8 cellular contexts compared by ENCODE assay signal in the genomic region with DNA sequence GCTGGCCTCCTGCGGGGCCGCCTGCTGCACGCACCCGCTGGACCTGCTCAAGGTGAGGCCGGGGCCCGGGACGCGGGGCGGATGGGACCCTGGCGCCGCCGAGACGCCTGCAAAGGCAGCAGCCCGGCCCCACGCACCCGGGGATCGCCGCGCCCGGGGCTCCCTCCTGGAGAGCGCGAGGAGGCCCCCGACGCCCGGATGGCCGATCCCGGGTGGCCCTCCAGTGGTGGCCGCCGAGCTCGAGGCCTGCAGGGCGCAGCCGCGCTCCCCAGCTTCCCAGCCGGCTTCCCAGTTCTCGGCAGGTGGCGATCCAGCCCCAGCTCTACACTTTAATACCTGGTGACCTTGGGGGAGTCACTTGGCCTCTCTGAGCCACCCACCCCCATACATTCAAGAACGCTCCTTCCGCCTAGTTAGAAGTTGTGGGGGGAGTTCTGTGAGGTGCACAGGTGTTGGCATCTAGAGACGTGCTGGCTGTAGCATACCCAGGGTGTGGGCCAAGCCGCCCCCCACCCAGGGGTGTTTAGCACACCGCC. TPM values are rescaled to one million over a fixed set of nuclear protein-coding genes. Genes with fewer than 3 reads are reported as not detected.
DNase-seq lines count a peak whose midpoint lies in the region; ATAC-seq, FAIRE-seq and TF ChIP-seq lines count a peak whose summit lies in the region.

No MANE protein-coding gene starts in this region.

- H3K23ac ChIP-seq in IMR-90 (ENCODE audit: low read depth, low read length) = peak overlapping the region; percentile 65; the same call in 1 of the 2 replicates

- H2BK15ac ChIP-seq in IMR-90 (ENCODE audit: low read depth, low read length) = no peak overlapping the region

- no TSS peak for BruUV-seq in IMR-90 (replicated peaks; lab: Mats Ljungman, UMichigan)

- H2AFZ ChIP-seq in IMR-90 (replicated peaks; ENCODE audit: low read length, poor library complexity) = peak overlapping the region; percentile 96

- peaks cover 32% of the 10 kb centered on the region for H3K4me1 ChIP-seq in CD4-positive, CD25-positive, alpha-beta regulatory T cell (ENCODE audit: control insufficient read depth, insufficient read depth, low read length, poor library complexity, severe bottlenecking)
- H3K4me1 ChIP-seq in IMR-90 (ENCODE audit: control insufficient read depth, insufficient read depth, low read length) = peaks cover 18% of the 10 kb centered on the region
- H3K4me1 ChIP-seq in iPS-15b (ENCODE audit: control insufficient read depth, insufficient read depth, low read length) = peaks cover 2% of the 10 kb centered on the region
- peaks cover 4 to 5% of the 10 kb centered on the region in 2 donors for H3K4me1 ChIP-seq in small intestine (ENCODE audit: control insufficient read depth in 2 of 2, insufficient read depth in 1 of 2, low read depth in 1 of 2, low read length in 1 of 2)

- POLR2A ChIA-PET in IMR-90 (lab: Charles Lee; ENCODE audit: unreplicated experiment) = no interaction called here

- TF ChIP-seq CTCF in IMR-90 (conservative IDR thresholded peaks at IDR 0.05; ENCODE audit: low read depth, low read length) = peak; percentile 30; the same call in 1 of the 2 replicates

- TF ChIP-seq RAD21 in IMR-90 (IDR thresholded peaks at IDR 0.05; ENCODE audit: low read length) = no peak

- H3K36me3 ChIP-seq in CD4-positive, CD25-positive, alpha-beta regulatory T cell (ENCODE audit: control insufficient read depth, insufficient read depth, low read length) = no peaks in the 10 kb centered on the region
- H3K36me3 ChIP-seq in IMR-90 (ENCODE audit: control insufficient read depth, insufficient read depth, low read length) (peaks cover 3% of the 10 kb centered on the region; the same call in 1 of the 2 replicates), iPS-15b (ENCODE audit: control insufficient read depth, insufficient read depth, low read length) (peaks cover 32% of the 10 kb centered on the region), small intestine (ENCODE audit: control insufficient read depth in 2 of 2, insufficient read depth in 2 of 2, low read length in 2 of 2) (no peaks in the 10 kb centered on the region)

- DNase-seq in CD4-positive, CD25-positive, alpha-beta regulatory T cell = peak in 1 of 3 donors; percentile 18
- DNase-seq in IMR-90 = no peak
- DNase-seq in activated naive CD4-positive, alpha-beta T cell treated with anti-CD3 and anti-CD28 coated beads, Interleukin-2, amount 50 U/mL, for 72 hours (ENCODE audit: low spot score in 2 of 2) = no peak
- DNase-seq in small intestine = peak; percentile 55
- DNase-seq in NCI-H187 (lab: John Stamatoyannopoulos, UW) = no peak
- DNase-seq in stimulated activated CD4-positive, alpha-beta T cell treated with anti-CD3 and anti-CD28 coated beads, Interleukin-15, amount 100 ng/mL, for 24 hours = no peak

- no peak overlapping the region for H2AK5ac ChIP-seq in IMR-90 (ENCODE audit: low read depth, low read length)

- no peaks in the 10 kb centered on the region for H3K9me3 ChIP-seq in CD4-positive, CD25-positive, alpha-beta regulatory T cell (ENCODE audit: control insufficient read depth in 2 of 2, low read length in 2 of 2)
- H3K9me3 ChIP-seq in IMR-90 (ENCODE audit: control insufficient read depth, insufficient read depth, low read length) (no peaks in the 10 kb centered on the region), iPS-15b (ENCODE audit: control insufficient read depth, insufficient read depth, low read length) (no peaks in the 10 kb centered on the region), small intestine (ENCODE audit: control insufficient read depth, low read depth) (no peaks in the 10 kb centered on the region)

- no peak overlapping the region for H3K56ac ChIP-seq in IMR-90 (ENCODE audit: extremely low read depth, insufficient read depth, low read length)

- intact Hi-C loops in IMR-90 (cut with micrococcal nuclease) = no loop called here

- H3K4me3 ChIP-seq in CD4-positive, CD25-positive, alpha-beta regulatory T cell (ENCODE audit: low read depth, low read length) = no peak overlapping the region
- peak overlapping the region; percentile 87 for H3K4me3 ChIP-seq in IMR-90 (ENCODE audit: insufficient read depth, low read depth, low read length)
- peak overlapping the region; percentile 48 for H3K4me3 ChIP-seq in iPS-15b (ENCODE audit: low read depth, low read length)
- peak overlapping the region; percentile 70 to 90 for H3K4me3 ChIP-seq in small intestine (ENCODE audit: low read depth in 1 of 2, low read length in 2 of 2)

- no peak overlapping the region for H4K8ac ChIP-seq in IMR-90 (ENCODE audit: low read depth in 2 of 2, low read length in 2 of 2)

- H3K14ac ChIP-seq in IMR-90 (replicated peaks; ENCODE audit: low read depth, low read length) = no peak overlapping the region

- no peak overlapping the region for H2BK5ac ChIP-seq in IMR-90 (ENCODE audit: low read depth, low read length, poor library complexity, severe bottlenecking)

- H3K9me1 ChIP-seq in IMR-90 (ENCODE audit: insufficient read depth, low read length) = peaks cover 8% of the 10 kb centered on the region

- no peaks in the 10 kb centered on the region for H3K36me3 Mint-ChIP-seq in CD4-positive, CD25-positive, alpha-beta regulatory T cell
- H3K36me3 Mint-ChIP-seq in activated naive CD4-positive, alpha-beta T cell treated with anti-CD3 and anti-CD28 coated beads, Interleukin-2, amount 50 U/mL, for 72 hours = peaks cover 0 to 5% of the 10 kb centered on the region in 2 donors

- H2BK20ac ChIP-seq in IMR-90 (ENCODE audit: low read depth, low read length) = no peak overlapping the region

- 0% methylated on average over 22 of the region's 41 CpGs; no CpG with 5 or more reads in 1 of the 2 experiments for WGBS in IMR-90 (ENCODE audit: extremely low coverage in 2 of 2, insufficient read length in 1 of 2), 2 experiments
- WGBS in small intestine, 3 donors = 0 to 2% (median 1%) methylated on average over 28 to 41 of the region's 41 CpGs

- FAIRE-seq in small intestine (lab: Jason Lieb, UNC) = no peak

- no peaks in the 10 kb centered on the region for H3K27me3 Mint-ChIP-seq in CD4-positive, CD25-positive, alpha-beta regulatory T cell

- H2BK120ac ChIP-seq in IMR-90 (ENCODE audit: low read depth, low read length) = no peak overlapping the region

- H3K27ac ChIP-seq in CD4-positive, CD25-positive, alpha-beta regulatory T cell (ENCODE audit: insufficient read depth, low read length, poor library complexity, severe bottlenecking) = no peak overlapping the region
- H3K27ac ChIP-seq in IMR-90 (ENCODE audit: insufficient read depth, low read length) = no peak overlapping the region; the same call in 1 of the 2 replicates
- peak overlapping the region; percentile 68 to 86 for H3K27ac ChIP-seq in small intestine (ENCODE audit: low read depth in 1 of 2, low read length in 1 of 2)

- no peak overlapping the region for H3K18ac ChIP-seq in IMR-90 (ENCODE audit: low read depth, low read length)

- no peak overlapping the region for H4K5ac ChIP-seq in IMR-90 (ENCODE audit: low read depth, low read length)

- CTCF ChIA-PET in IMR-90 (lab: Yijun Ruan, JAX) = interaction anchor here (0.6 kb wide), 1 partner anchor 12 kb away, joined by 4 read pairs; no protein-coding TSS in a partner anchor

- in situ Hi-C loops in IMR-90 (cut with MboI; ENCODE audit: low sequenced_read_pairs) = no loop called here

- H3K4me3 Mint-ChIP-seq in CD4-positive, CD25-positive, alpha-beta regulatory T cell = peak overlapping the region; percentile 64 to 86 (median 80)

- H3K9me3 Mint-ChIP-seq in CD4-positive, CD25-positive, alpha-beta regulatory T cell = no peaks in the 10 kb centered on the region
- no peaks in the 10 kb centered on the region for H3K9me3 Mint-ChIP-seq in activated naive CD4-positive, alpha-beta T cell treated with anti-CD3 and anti-CD28 coated beads, Interleukin-2, amount 50 U/mL, for 72 hours

- dilution Hi-C loops in IMR-90 (cut with HindIII; ENCODE audit: low sequenced_read_pairs, unreplicated experiment) = no loop called here

- peak overlapping the region; percentile 83 for H2AK9ac ChIP-seq in IMR-90 (replicated peaks; ENCODE audit: low read depth, low read length, poor library complexity)

- no peak overlapping the region for H4K91ac ChIP-seq in IMR-90 (ENCODE audit: insufficient read depth, low read depth, low read length)

- H3K27ac Mint-ChIP-seq in CD4-positive, CD25-positive, alpha-beta regulatory T cell = peak overlapping the region in 1 of 3 donors; percentile 65
- H3K27ac Mint-ChIP-seq in activated naive CD4-positive, alpha-beta T cell treated with anti-CD3 and anti-CD28 coated beads, Interleukin-2, amount 50 U/mL, for 72 hours = peak overlapping the region; percentile 85 to 92

- TF ChIP-seq POLR2A in IMR-90 (IDR thresholded peaks at IDR 0.05; ENCODE audit: low read depth, low read length) = no peak

- H4K20me1 ChIP-seq in IMR-90 (ENCODE audit: insufficient read depth, low read length) = no peaks in the 10 kb centered on the region; the same call in 1 of the 2 replicates

- H3K4ac ChIP-seq in IMR-90 (ENCODE audit: low read depth, low read length) = no peak overlapping the region

- H3K9ac ChIP-seq in IMR-90 (ENCODE audit: low read depth, low read length) (peak overlapping the region; percentile 46), iPS-15b (ENCODE audit: low read depth, low read length) (peak overlapping the region; percentile 54)

- peak overlapping the region; percentile 89 for H3K4me2 ChIP-seq in IMR-90 (ENCODE audit: low read depth, low read length)

- H3K4me1 Mint-ChIP-seq in CD4-positive, CD25-positive, alpha-beta regulatory T cell = peaks cover 0 to 19% (median 4%) of the 10 kb centered on the region in 4 donors

- no peaks in the 10 kb centered on the region for H3K27me3 ChIP-seq in CD4-positive, CD25-positive, alpha-beta regulatory T cell (ENCODE audit: control insufficient read depth, insufficient read depth, low read length)
- no peaks in the 10 kb centered on the region for H3K27me3 ChIP-seq in IMR-90 (ENCODE audit: control insufficient read depth, insufficient read depth, low read length)
- H3K27me3 ChIP-seq in iPS-15b (ENCODE audit: control insufficient read depth, insufficient read depth, low read length) = no peaks in the 10 kb centered on the region
- H3K27me3 ChIP-seq in small intestine (ENCODE audit: control insufficient read depth in 2 of 2, insufficient read depth in 2 of 2, low read length in 2 of 2) = no peaks in the 10 kb centered on the region

- H3K79me1 ChIP-seq in IMR-90 (ENCODE audit: low read depth in 1 of 2, low read length in 2 of 2) = peaks cover 14 to 34% of the 10 kb centered on the region in 2 experiments

- ATAC-seq in CD4-positive, CD25-positive, alpha-beta regulatory T cell (ENCODE audit: low read depth in 2 of 2) = peak; percentile 2 to 3
- peak; percentile 6 for ATAC-seq in GM18909 (IDR thresholded peaks at IDR 0.05; ENCODE audit: poor library complexity, unreplicated experiment)
- ATAC-seq in IMR-90 (ENCODE audit: low read depth) = peak; percentile 62
- peak in 1 of 2 donors; percentile 34 for ATAC-seq in activated naive CD4-positive, alpha-beta T cell treated with anti-CD3 and anti-CD28 coated beads, Interleukin-2, amount 50 U/mL, for 72 hours

RNA-seq across cellular contexts. Expression of a gene that starts 0.5 kb away (rescaled TPM):
- total RNA-seq in CD4-positive, CD25-positive, alpha-beta regulatory T cell = 2.5 TPM
- 1 to 10 TPM; 3.4 to 4.3 (median 3.7) TPM for polyA plus RNA-seq in CD4-positive, CD25-positive, alpha-beta regulatory T cell
- 12.2 and 14.9 TPM in 2 replicates for total RNA-seq in IMR-90 (2012; rRNA removed)
- polyA plus RNA-seq in IMR-90 (2012; rRNA removed) (19.0 and 20.2 TPM in 2 replicates), small intestine (10 to 100 TPM; 40.3 to 79.1 (median 72.0) TPM)
- 7.7 and 16.1 TPM in 2 replicates for polyA plus RNA-seq in IMR-90 (2012; cell fraction: cytosol; rRNA removed)
- polyA plus RNA-seq in IMR-90 (2012; cell fraction: nucleus; rRNA removed; ENCODE audit: low replicate concordance) = 9.4 and 24.8 TPM in 2 replicates
- total RNA-seq in activated naive CD4-positive, alpha-beta T cell treated with anti-CD3 and anti-CD28 coated beads, Interleukin-2, amount 50 U/mL, for 72 hours = 10 to 100 TPM; 23.0 to 27.8 TPM

RNA-seq across cellular contexts. Expression of a gene that starts 9.4 kb away (rescaled TPM):
- total RNA-seq in CD4-positive, CD25-positive, alpha-beta regulatory T cell = 18.5 TPM
- polyA plus RNA-seq in CD4-positive, CD25-positive, alpha-beta regulatory T cell = 10 to 100 TPM; 45.1 to 49.2 (median 47.2) TPM
- total RNA-seq in IMR-90 (2012; rRNA removed) = 17.2 and 17.5 TPM in 2 replicates
- polyA plus RNA-seq in IMR-90 (2012; rRNA removed) = 111 and 127 TPM in 2 replicates
- polyA plus RNA-seq in IMR-90 (2012; cell fraction: cytosol; rRNA removed) = 140 and 156 TPM in 2 replicates
- polyA plus RNA-seq in IMR-90 (2012; cell fraction: nucleus; rRNA removed; ENCODE audit: low replicate concordance) = 32.1 and 54.9 TPM in 2 replicates
- total RNA-seq in activated naive CD4-positive, alpha-beta T cell treated with anti-CD3 and anti-CD28 coated beads, Interleukin-2, amount 50 U/mL, for 72 hours = 100 to 1,000 TPM in 1 of 2 donors, 10 to 100 TPM in 1; 61.8 to 105 TPM
- 100 to 1,000 TPM; 139 to 258 (median 202) TPM for polyA plus RNA-seq in small intestine

RNA-seq across cellular contexts. Expression of a gene that starts 28.7 kb away (rescaled TPM):
- 148 TPM for total RNA-seq in CD4-positive, CD25-positive, alpha-beta regulatory T cell
- 10 to 100 TPM; 23.4 to 30.5 (median 27.7) TPM for polyA plus RNA-seq in CD4-positive, CD25-positive, alpha-beta regulatory T cell
- total RNA-seq in IMR-90 (2012; rRNA removed) = 49.4 and 52.5 TPM in 2 replicates
- polyA plus RNA-seq in IMR-90 (2012; rRNA removed) = 137 and 169 TPM in 2 replicates
- 46.1 and 98.2 TPM in 2 replicates for polyA plus RNA-seq in IMR-90 (2012; cell fraction: cytosol; rRNA removed)
- polyA plus RNA-seq in IMR-90 (2012; cell fraction: nucleus; rRNA removed; ENCODE audit: low replicate concordance) = 423 and 1,279 TPM in 2 replicates
- total RNA-seq in activated naive CD4-positive, alpha-beta T cell treated with anti-CD3 and anti-CD28 coated beads, Interleukin-2, amount 50 U/mL, for 72 hours = 100 to 1,000 TPM; 111 to 168 TPM
- 100 to 1,000 TPM in 2 of 3 donors, 10 to 100 TPM in 1; 86.4 to 284 (median 182) TPM for polyA plus RNA-seq in small intestine

RNA-seq across cellular contexts. Expression of a gene that starts 28.9 kb away (rescaled TPM):
- total RNA-seq in CD4-positive, CD25-positive, alpha-beta regulatory T cell = 34.7 TPM
- polyA plus RNA-seq in CD4-positive, CD25-positive, alpha-beta regulatory T cell = 10 to 100 TPM; 24.7 to 27.7 (median 26.3) TPM
- total RNA-seq in IMR-90 (2012; rRNA removed) = 42.8 and 51.1 TPM in 2 replicates
- 77.9 and 83.1 TPM in 2 replicates for polyA plus RNA-seq in IMR-90 (2012; rRNA removed)
- 73.3 and 116 TPM in 2 replicates for polyA plus RNA-seq in IMR-90 (2012; cell fraction: cytosol; rRNA removed)
- polyA plus RNA-seq in IMR-90 (2012; cell fraction: nucleus; rRNA removed; ENCODE audit: low replicate concordance) = 130 and 139 TPM in 2 replicates
- 10 to 100 TPM; 12.6 to 30.6 TPM for total RNA-seq in activated naive CD4-positive, alpha-beta T cell treated with anti-CD3 and anti-CD28 coated beads, Interleukin-2, amount 50 U/mL, for 72 hours
- 10 to 100 TPM; 34.1 to 76.9 (median 63.2) TPM for polyA plus RNA-seq in small intestine

RNA-seq across cellular contexts. Expression of a gene that starts 46.0 kb away (rescaled TPM):
- total RNA-seq in CD4-positive, CD25-positive, alpha-beta regulatory T cell = 30.4 TPM
- 10 to 100 TPM; 10.2 to 14.3 (median 12.0) TPM for polyA plus RNA-seq in CD4-positive, CD25-positive, alpha-beta regulatory T cell
- total RNA-seq in IMR-90 (2012; rRNA removed) = 7.5 and 9.2 TPM in 2 replicates
- polyA plus RNA-seq in IMR-90 (2012; rRNA removed) (18.4 and 23.2 TPM in 2 replicates), small intestine (10 to 100 TPM; 18.1 to 89.2 (median 24.6) TPM)
- polyA plus RNA-seq in IMR-90 (2012; cell fraction: cytosol; rRNA removed) = 16.7 and 34.8 TPM in 2 replicates
- 12.3 and 18.2 TPM in 2 replicates for polyA plus RNA-seq in IMR-90 (2012; cell fraction: nucleus; rRNA removed; ENCODE audit: low replicate concordance)
- 10 to 100 TPM; 35.0 to 38.7 TPM for total RNA-seq in activated naive CD4-positive, alpha-beta T cell treated with anti-CD3 and anti-CD28 coated beads, Interleukin-2, amount 50 U/mL, for 72 hours

Comparison
In these comparisons a context has a peak if more than half of its experiments do, and no peak if none do; other contexts are left out.
1. H3K27ac ChIP-seq: peak in small intestine (2 of 2); none in CD4-positive, CD25-positive, alpha-beta regulatory T cell (single experiment) and IMR-90 (single experiment).